In the genomic region with DNA sequence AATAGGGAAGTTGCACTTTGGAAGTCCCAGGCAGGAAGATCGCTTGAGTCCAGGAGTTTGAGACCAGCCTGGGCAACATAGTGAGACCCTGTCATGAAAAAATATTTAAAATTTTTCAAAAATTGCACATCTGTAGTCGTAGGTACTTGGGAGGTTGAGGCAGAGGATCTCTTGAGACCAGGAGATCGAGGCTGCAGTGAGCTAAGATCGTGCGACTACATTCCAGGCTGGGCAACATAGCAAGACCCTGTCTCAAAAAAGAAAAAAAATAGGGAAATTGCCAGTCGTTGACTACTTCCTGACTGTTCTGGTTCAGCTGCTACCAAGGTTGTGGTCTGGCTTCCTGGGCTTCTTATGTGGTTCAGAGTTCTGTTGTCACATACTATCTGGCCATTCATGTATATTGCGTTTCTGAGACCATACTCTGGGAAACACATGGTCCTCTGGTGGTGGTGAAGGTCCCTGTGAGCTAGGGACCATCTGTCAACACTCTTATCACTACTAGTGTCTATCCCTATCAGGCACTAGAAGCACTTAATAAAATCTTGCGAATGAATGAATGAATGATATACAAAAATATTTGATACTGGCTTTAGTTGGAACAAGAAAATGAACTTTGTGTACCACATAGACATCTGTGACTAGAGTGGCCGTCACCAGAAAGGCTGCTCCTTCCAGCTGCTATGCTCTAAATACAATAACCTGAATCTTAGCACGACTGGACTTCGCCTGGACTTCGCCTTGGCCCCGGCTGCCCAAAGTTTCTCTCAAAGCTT, we compare ENCODE assay signal across 9 cellular contexts. TPM values are rescaled to one million over a fixed set of nuclear protein-coding genes. Genes with fewer than 3 reads are reported as not detected.
A peak's percentile ranks its signal among the peaks of the same experiment; 100 is the strongest.
DNase-seq lines count a peak whose midpoint lies in the region; ATAC-seq, FAIRE-seq and TF ChIP-seq lines count a peak whose summit lies in the region.
"Had no signal": no experiment of that assay in that cellular context is flagged by ENCODE, and none has a peak within 500 bp of the region (broad histone marks: within the 10 kb centered on the region; RNA-seq: fewer than 3 reads in every experiment).

No MANE protein-coding gene starts in this region.

- no peak for ATAC-seq in GM18873 (IDR thresholded peaks at IDR 0.05; ENCODE audit: low FRiP score, unreplicated experiment)

- H3K4me3 ChIP-seq in DOHH2 (ENCODE audit: low read length) (peak overlapping the region; percentile 93), OCI-LY1 (ENCODE audit: low read depth, low read length, poor library complexity, severe bottlenecking) (peak overlapping the region; percentile 83), endothelial cell of umbilical vein (replicated peaks in 1 of 3; ENCODE audit: insufficient read depth in 1 of 3, low read depth in 1 of 3, low read length in 3 of 3) (peak overlapping the region in 2 of 3 experiments; percentile 45 to 63), neural cell (ENCODE audit: low read length) (peak overlapping the region; percentile 71)

- H3F3A ChIP-seq in DOHH2 (ENCODE audit: control insufficient read depth, insufficient read depth) (peaks cover 5% of the 10 kb centered on the region), OCI-LY1 (ENCODE audit: insufficient read depth, low read length) (no peaks in the 10 kb centered on the region), neural cell (ENCODE audit: insufficient read depth, low read length, poor library complexity, severe bottlenecking) (no peaks in the 10 kb centered on the region)

- H3K9me2 ChIP-seq in DOHH2 (replicated peaks; ENCODE audit: control insufficient read depth, low read length) (no peaks in the 10 kb centered on the region), OCI-LY1 (ENCODE audit: low read depth, low read length) (no peaks in the 10 kb centered on the region), neural cell (ENCODE audit: insufficient read depth, low read length) (no peaks in the 10 kb centered on the region)

- TF ChIP-seq CTCF in DOHH2 (IDR thresholded peaks at IDR 0.05; ENCODE audit: low read depth, low read length, poor library complexity, severe bottlenecking) (no peak), OCI-LY1 (IDR thresholded peaks at IDR 0.05; ENCODE audit: low read length) (no peak), endothelial cell of umbilical vein (IDR thresholded peaks at IDR 0.05; ENCODE audit: extremely low read depth in 1 of 2, insufficient read depth in 1 of 2, low read depth in 1 of 2, low read length in 2 of 2) (no peak), neural cell (IDR thresholded peaks at IDR 0.05; ENCODE audit: poor library complexity, severe bottlenecking) (no peak)

- H3K9me3 ChIP-seq in DOHH2 (ENCODE audit: control insufficient read depth, insufficient read depth, low read length) (no peaks in the 10 kb centered on the region), OCI-LY1 (ENCODE audit: low read length) (no peaks in the 10 kb centered on the region), endothelial cell of umbilical vein (replicated peaks; ENCODE audit: control insufficient read depth, insufficient read depth, low read length) (no peaks in the 10 kb centered on the region), neural cell (ENCODE audit: low read length) (no peaks in the 10 kb centered on the region)

- TF ChIP-seq RAD21 in neural cell (conservative IDR thresholded peaks at IDR 0.05), result no peak

- H3K4me1 ChIP-seq in DOHH2 (ENCODE audit: control insufficient read depth, low read length) (peaks cover 39% of the 10 kb centered on the region), OCI-LY1 (ENCODE audit: insufficient read depth, low read length, severe bottlenecking) (peaks cover 13% of the 10 kb centered on the region), endothelial cell of umbilical vein (ENCODE audit: control insufficient read depth, extremely low read depth, insufficient read depth, low read length) (peaks cover 19% of the 10 kb centered on the region)

- DNase-seq in endothelial cell of umbilical vein (ENCODE audit: low read depth, low spot score) (no peak), T1000 (lab: John Stamatoyannopoulos, UW) (no peak), RPMI8226 (no peak)
- no peak for DNase-seq in stimulated activated CD4-positive, alpha-beta T cell treated with anti-CD3 and anti-CD28 coated beads, Interleukin-15, amount 100 ng/mL, for 24 hours

- no peak overlapping the region for H3K27ac ChIP-seq in DOHH2 (ENCODE audit: low read depth, low read length)
- H3K27ac ChIP-seq in OCI-LY1 (ENCODE audit: low read depth, low read length, poor library complexity, severe bottlenecking), result no peak overlapping the region
- H3K27ac ChIP-seq in endothelial cell of umbilical vein (ENCODE audit: insufficient read depth, low read depth, low read length), result no peak overlapping the region
- H3K27ac ChIP-seq in neural cell (ENCODE audit: low read length), result peak overlapping the region; percentile 55

- dilution Hi-C loops in endothelial cell of umbilical vein (cut with MboI; ENCODE audit: extremely low pct_ligation_motif_present, low sequenced_read_pairs), result no loop called here

- peaks cover 6% of the 10 kb centered on the region; the same call in 1 of the 2 replicates for H3K27me3 ChIP-seq in DOHH2 (ENCODE audit: control insufficient read depth, low read length)
- H3K27me3 ChIP-seq in OCI-LY1 (ENCODE audit: insufficient read depth, low read length), result peaks cover 6% of the 10 kb centered on the region; the same call in 1 of the 2 replicates
- peaks cover 0 to 1% of the 10 kb centered on the region in 2 experiments for H3K27me3 ChIP-seq in endothelial cell of umbilical vein (ENCODE audit: control insufficient read depth in 2 of 2, insufficient read depth in 2 of 2, low read length in 2 of 2)
- H3K27me3 ChIP-seq in neural cell (ENCODE audit: insufficient read depth, low read depth, low read length), result no peaks in the 10 kb centered on the region

- H2AFZ ChIP-seq in OCI-LY1 (ENCODE audit: low read length) (no peak overlapping the region), endothelial cell of umbilical vein (ENCODE audit: low read depth, low read length) (peak overlapping the region; percentile 78), neural cell (ENCODE audit: low read depth, low read length) (no peak overlapping the region)

- POLR2A ChIA-PET in endothelial cell of umbilical vein (lab: Charles Lee), result no interaction called here

- CTCF ChIA-PET in endothelial cell of umbilical vein (lab: Charles Lee), result interaction anchor here (1.2 kb wide), 1 partner anchor 204 kb away, joined by 3 read pairs; no protein-coding TSS in a partner anchor

- intact Hi-C loops in endothelial cell of umbilical vein (cut with micrococcal nuclease), result loop anchor here (2.0 kb wide), 2 partner anchors 16 to 38 kb away; a partner anchor contains a TSS

- no peaks in the 10 kb centered on the region for H3K9me1 ChIP-seq in endothelial cell of umbilical vein (replicated peaks; ENCODE audit: control insufficient read depth, extremely low read depth, insufficient read depth, low read length)

- peaks cover 25% of the 10 kb centered on the region for H3K36me3 ChIP-seq in DOHH2 (ENCODE audit: control insufficient read depth, low read length)
- no peaks in the 10 kb centered on the region for H3K36me3 ChIP-seq in OCI-LY1 (ENCODE audit: insufficient read depth, low read length)
- no peaks in the 10 kb centered on the region for H3K36me3 ChIP-seq in endothelial cell of umbilical vein (ENCODE audit: control insufficient read depth in 2 of 2, extremely low read depth in 1 of 2, insufficient read depth in 2 of 2, low read length in 2 of 2)
- H3K36me3 ChIP-seq in neural cell (ENCODE audit: insufficient read depth, low read length), result no peaks in the 10 kb centered on the region

- TF ChIP-seq POLR2A in endothelial cell of umbilical vein (IDR thresholded peaks at IDR 0.05; ENCODE audit: low read depth, low read length), result no peak

- H3K79me2 ChIP-seq in DOHH2 (ENCODE audit: control insufficient read depth, low read length) (peaks cover 32% of the 10 kb centered on the region), OCI-LY1 (ENCODE audit: insufficient read depth, low read length) (no peaks in the 10 kb centered on the region), endothelial cell of umbilical vein (ENCODE audit: control insufficient read depth, insufficient read depth, low read length) (no peaks in the 10 kb centered on the region), neural cell (replicated peaks; ENCODE audit: insufficient read depth, low read length) (peaks cover 34% of the 10 kb centered on the region)

- peak overlapping the region; percentile 69; the same call in 1 of the 2 replicates for H3K9ac ChIP-seq in OCI-LY1 (ENCODE audit: low read length)
- H3K9ac ChIP-seq in endothelial cell of umbilical vein (replicated peaks; ENCODE audit: extremely low read depth, insufficient read depth, low read length), result no peak overlapping the region
- H3K9ac ChIP-seq in neural cell (ENCODE audit: low read length), result peak overlapping the region; percentile 81

- no TSS peak for BruUV-seq in endothelial cell of umbilical vein (replicated peaks; lab: Mats Ljungman, UMichigan)

- no peak for TF ChIP-seq EP300 in neural cell (conservative IDR thresholded peaks at IDR 0.05; ENCODE audit: poor library complexity, severe bottlenecking)

- peak overlapping the region; percentile 81 for H3K4me2 ChIP-seq in DOHH2 (ENCODE audit: low read length)
- peak overlapping the region; percentile 69 for H3K4me2 ChIP-seq in OCI-LY1 (ENCODE audit: low read length)
- H3K4me2 ChIP-seq in endothelial cell of umbilical vein (ENCODE audit: insufficient read depth, low read length), result peak overlapping the region; percentile 74
- H3K4me2 ChIP-seq in neural cell (ENCODE audit: low read length), result no peak overlapping the region

- no peak for FAIRE-seq in endothelial cell of umbilical vein (lab: Jason Lieb, UNC)

- no peaks in the 10 kb centered on the region for H4K20me1 ChIP-seq in DOHH2 (ENCODE audit: control insufficient read depth, insufficient read depth, low read depth, low read length)
- H4K20me1 ChIP-seq in OCI-LY1 (ENCODE audit: insufficient read depth, low read length), result no peaks in the 10 kb centered on the region
- H4K20me1 ChIP-seq in endothelial cell of umbilical vein (replicated peaks; ENCODE audit: control insufficient read depth, extremely low read depth, insufficient read depth, low read length), result no peaks in the 10 kb centered on the region
- H4K20me1 ChIP-seq in neural cell (ENCODE audit: insufficient read depth), result no peaks in the 10 kb centered on the region

RNA-seq across cellular contexts. Expression of a gene that starts 0.9 kb away (rescaled TPM):
- 11.2 and 13.4 TPM in 2 replicates for total RNA-seq in endothelial cell of umbilical vein
- 4.0 and 4.4 TPM in 2 replicates for polyA plus RNA-seq in endothelial cell of umbilical vein
- polyA plus RNA-seq in endothelial cell of umbilical vein (2011; cell fraction: cytosol; rRNA removed), result 5.1 and 6.1 TPM in 2 replicates
- 6.1 and 7.7 TPM in 2 replicates for polyA plus RNA-seq in endothelial cell of umbilical vein (2011; cell fraction: nucleus; rRNA removed)
- 8.2 and 10.4 TPM in 2 replicates for polyA plus RNA-seq in endothelial cell of umbilical vein (2012)
- polyA minus RNA-seq in endothelial cell of umbilical vein, result 13.0 and 19.4 TPM in 2 replicates
- 11.7 TPM for polyA minus RNA-seq in endothelial cell of umbilical vein (2011; cell fraction: cytosol; rRNA and poly(A)+ RNA removed)
- polyA minus RNA-seq in endothelial cell of umbilical vein (2011; cell fraction: nucleus; rRNA and poly(A)+ RNA removed), result 15.9 and 16.4 TPM in 2 replicates
- 75.8 and 87.8 TPM in 2 replicates for polyA plus RNA-seq in neural cell
- 157 and 170 TPM in 2 replicates for polyA minus RNA-seq in neural cell

RNA-seq across cellular contexts. Expression of a gene that starts 38.5 kb away (rescaled TPM):
- total RNA-seq in endothelial cell of umbilical vein, result 2.7 TPM in 2 replicates
- 0.45 and 0.69 TPM in 2 replicates for polyA plus RNA-seq in endothelial cell of umbilical vein
- polyA plus RNA-seq in endothelial cell of umbilical vein (2011; cell fraction: cytosol; rRNA removed), result 1.0 and 1.1 TPM in 2 replicates
- 2.1 and 2.6 TPM in 2 replicates for polyA plus RNA-seq in endothelial cell of umbilical vein (2011; cell fraction: nucleus; rRNA removed)
- 1.6 and 2.1 TPM in 2 replicates for polyA plus RNA-seq in endothelial cell of umbilical vein (2012)
- 0.55 and 0.66 TPM in 2 replicates for polyA minus RNA-seq in endothelial cell of umbilical vein
- polyA minus RNA-seq in endothelial cell of umbilical vein (2011; cell fraction: cytosol; rRNA and poly(A)+ RNA removed), result 3.1 TPM
- 2.6 and 3.1 TPM in 2 replicates for polyA minus RNA-seq in endothelial cell of umbilical vein (2011; cell fraction: nucleus; rRNA and poly(A)+ RNA removed)
- polyA plus RNA-seq in neural cell, result 15.0 and 25.4 TPM in 2 replicates
- 22.2 and 26.8 TPM in 2 replicates for polyA minus RNA-seq in neural cell

RNA-seq across cellular contexts. Expression of a gene that starts 38.6 kb away (rescaled TPM):
- total RNA-seq in endothelial cell of umbilical vein, result not detected in 2 replicates
- polyA plus RNA-seq in endothelial cell of umbilical vein, result not detected in 2 replicates
- polyA plus RNA-seq in endothelial cell of umbilical vein (2011; cell fraction: cytosol; rRNA removed), result not detected in 2 replicates
- polyA plus RNA-seq in endothelial cell of umbilical vein (2011; cell fraction: nucleus; rRNA removed), result not detected in 2 replicates
- polyA plus RNA-seq in endothelial cell of umbilical vein (2012), result not detected in 2 replicates
- not detected in 2 replicates for polyA minus RNA-seq in endothelial cell of umbilical vein
- not detected for polyA minus RNA-seq in endothelial cell of umbilical vein (2011; cell fraction: cytosol; rRNA and poly(A)+ RNA removed)
- not detected in 2 replicates for polyA minus RNA-seq in endothelial cell of umbilical vein (2011; cell fraction: nucleus; rRNA and poly(A)+ RNA removed)
- 0.20 and 1.7 TPM in 2 replicates for polyA plus RNA-seq in neural cell
- polyA minus RNA-seq in neural cell, result 0.97 and 2.7 TPM in 2 replicates
- total RNA-seq: LHCN-M2 had no signal
